Comparison of ENCODE assay signal across 17 cellular contexts in genomic region chr2:199461455-199462166, GRCh38. TPM values are rescaled to one million over a fixed set of nuclear protein-coding genes. Genes with fewer than 3 reads are reported as not detected.
A peak's percentile ranks its signal among the peaks of the same experiment; 100 is the strongest.
DNase-seq lines count a peak whose midpoint lies in the region; ATAC-seq, FAIRE-seq and TF ChIP-seq lines count a peak whose summit lies in the region.
"Had no signal": no experiment of that assay in that cellular context is flagged by ENCODE, and none has a peak within 500 bp of the region (broad histone marks: within the 10 kb centered on the region; RNA-seq: fewer than 3 reads in every experiment).

No MANE protein-coding gene starts in this region.

- H2AFZ ChIP-seq in astrocyte (ENCODE audit: low read depth, low read length) = peak overlapping the region; percentile 85

- H3K4me2 ChIP-seq in astrocyte (ENCODE audit: low read length) = peak overlapping the region; percentile 92

- H3K9ac ChIP-seq in astrocyte (ENCODE audit: low read length) (peak overlapping the region; percentile 14), iPS-20b (ENCODE audit: low read depth, low read length) (no peak overlapping the region)

- peaks cover 30% of the 10 kb centered on the region for H3K4me1 Mint-ChIP-seq in stimulated activated naive CD8-positive, alpha-beta T cell treated with anti-CD3 and anti-CD28 coated beads, Interleukin-15, Interleukin-2, amounts not matched to agents 100 ng/mL and 50 ng/mL, for 24 hours (ENCODE audit: low read depth)
- peaks cover 35% of the 10 kb centered on the region for H3K4me1 Mint-ChIP-seq in stimulated activated naive CD8-positive, alpha-beta T cell treated with anti-CD3 and anti-CD28 coated beads, Interleukin-15, amount 100 ng/mL, for 72 hours
- peaks cover 5% of the 10 kb centered on the region for H3K4me1 Mint-ChIP-seq in astrocyte (ENCODE audit: low read depth, unreplicated experiment)

- no peaks in the 10 kb centered on the region for H3K36me3 ChIP-seq in astrocyte (ENCODE audit: insufficient read depth, low read length)
- H3K36me3 ChIP-seq in iPS-20b (ENCODE audit: insufficient read depth, low read depth, low read length) = no peaks in the 10 kb centered on the region
- H3K36me3 ChIP-seq: neutrophil, vagina had no signal

- H3K27me3 Mint-ChIP-seq in stimulated activated naive CD8-positive, alpha-beta T cell treated with anti-CD3 and anti-CD28 coated beads, Interleukin-15, Interleukin-2, amounts not matched to agents 100 ng/mL and 50 ng/mL, for 24 hours = peaks cover 56% of the 10 kb centered on the region
- H3K27me3 Mint-ChIP-seq in stimulated activated naive CD8-positive, alpha-beta T cell treated with anti-CD3 and anti-CD28 coated beads, Interleukin-15, amount 100 ng/mL, for 72 hours = peaks cover 84% of the 10 kb centered on the region
- peaks cover 39% of the 10 kb centered on the region for H3K27me3 Mint-ChIP-seq in astrocyte (ENCODE audit: low read depth, unreplicated experiment)

- H3K79me2 ChIP-seq in astrocyte (ENCODE audit: insufficient read depth, low read length) = peaks cover 23% of the 10 kb centered on the region

- H3K4me3 Mint-ChIP-seq in stimulated activated naive CD8-positive, alpha-beta T cell treated with anti-CD3 and anti-CD28 coated beads, Interleukin-15, Interleukin-2, amounts not matched to agents 100 ng/mL and 50 ng/mL, for 24 hours = peak overlapping the region; percentile 22
- H3K4me3 Mint-ChIP-seq in stimulated activated naive CD8-positive, alpha-beta T cell treated with anti-CD3 and anti-CD28 coated beads, Interleukin-15, amount 100 ng/mL, for 72 hours = no peak overlapping the region
- H3K4me3 Mint-ChIP-seq in astrocyte (ENCODE audit: unreplicated experiment) = peak overlapping the region; percentile 60

- H3K4me1 ChIP-seq in astrocyte (ENCODE audit: insufficient read depth, low read length) = peaks cover 6% of the 10 kb centered on the region
- peaks cover 6% of the 10 kb centered on the region; the same call in 1 of the 2 replicates for H3K4me1 ChIP-seq in iPS-20b (ENCODE audit: insufficient read depth, low read length)

- FAIRE-seq in astrocyte (lab: Jason Lieb, UNC) = no peak

- H4K20me1 ChIP-seq in astrocyte (ENCODE audit: insufficient read depth, low read length) = peaks cover under 1% of the 10 kb centered on the region

- no peak for ATAC-seq in stimulated activated naive CD8-positive, alpha-beta T cell treated with anti-CD3 and anti-CD28 coated beads, Interleukin-15, amount 100 ng/mL, for 72 hours
- ATAC-seq in HG02840 (IDR thresholded peaks at IDR 0.05; ENCODE audit: low FRiP score, unreplicated experiment) (no peak), HG03196 (IDR thresholded peaks at IDR 0.05; ENCODE audit: unreplicated experiment) (no peak), GM18502 (IDR thresholded peaks at IDR 0.05; ENCODE audit: poor library complexity, unreplicated experiment) (no peak)

- peak overlapping the region; percentile 21 for H3K27ac ChIP-seq in astrocyte (ENCODE audit: low read depth, low read length)
- no peak overlapping the region for H3K27ac ChIP-seq in iPS-20b (ENCODE audit: low read length)
- H3K27ac ChIP-seq: neutrophil, vagina had no signal

- no peak overlapping the region for H3K27ac Mint-ChIP-seq in stimulated activated naive CD8-positive, alpha-beta T cell treated with anti-CD3 and anti-CD28 coated beads, Interleukin-15, Interleukin-2, amounts not matched to agents 100 ng/mL and 50 ng/mL, for 24 hours
- H3K27ac Mint-ChIP-seq in stimulated activated naive CD8-positive, alpha-beta T cell treated with anti-CD3 and anti-CD28 coated beads, Interleukin-15, amount 100 ng/mL, for 72 hours = no peak overlapping the region
- H3K27ac Mint-ChIP-seq in astrocyte (ENCODE audit: unreplicated experiment) = no peak overlapping the region

- TF ChIP-seq CTCF in astrocyte (IDR thresholded peaks at IDR 0.05; ENCODE audit: insufficient read depth, low read depth, low read length) = no peak

- H3K27me3 ChIP-seq in astrocyte (ENCODE audit: insufficient read depth, low read length) (peaks cover 45% of the 10 kb centered on the region), iPS-20b (ENCODE audit: insufficient read depth, low read length) (peaks cover 88% of the 10 kb centered on the region)

- H3K36me3 Mint-ChIP-seq in stimulated activated naive CD8-positive, alpha-beta T cell treated with anti-CD3 and anti-CD28 coated beads, Interleukin-15, Interleukin-2, amounts not matched to agents 100 ng/mL and 50 ng/mL, for 24 hours (ENCODE audit: low read depth) = peaks cover 9% of the 10 kb centered on the region
- no peaks in the 10 kb centered on the region for H3K36me3 Mint-ChIP-seq in astrocyte (ENCODE audit: low read depth, unreplicated experiment)

- H3K4me3 ChIP-seq in astrocyte (ENCODE audit: insufficient read depth, low read depth, low read length) (peak overlapping the region; percentile 29), iPS-20b (ENCODE audit: low read length) (peak overlapping the region; percentile 67)

- peaks cover 5% of the 10 kb centered on the region for H3K9me3 Mint-ChIP-seq in stimulated activated naive CD8-positive, alpha-beta T cell treated with anti-CD3 and anti-CD28 coated beads, Interleukin-15, Interleukin-2, amounts not matched to agents 100 ng/mL and 50 ng/mL, for 24 hours
- peaks cover 0 to 5% of the 10 kb centered on the region in 2 donors for H3K9me3 Mint-ChIP-seq in stimulated activated naive CD8-positive, alpha-beta T cell treated with anti-CD3 and anti-CD28 coated beads, Interleukin-15, amount 100 ng/mL, for 72 hours
- H3K9me3 Mint-ChIP-seq in astrocyte (ENCODE audit: unreplicated experiment) = peaks cover 5% of the 10 kb centered on the region

- H3K9me3 ChIP-seq in astrocyte (ENCODE audit: insufficient read depth, low read depth, low read length) (no peaks in the 10 kb centered on the region), iPS-20b (ENCODE audit: insufficient read depth, low read depth, low read length) (peaks cover 4% of the 10 kb centered on the region; the same call in 1 of the 2 replicates)
- H3K9me3 ChIP-seq: vagina had no signal

- DNase-seq in stimulated activated naive CD8-positive, alpha-beta T cell treated with anti-CD3 and anti-CD28 coated beads, Interleukin-15, amount 100 ng/mL, for 72 hours = no peak
- DNase-seq in astrocyte (ENCODE audit: low read depth) = no peak
- no peak for DNase-seq in putamen (ENCODE audit: low spot score)
- DNase-seq: activated gamma-delta T cell treated with Interleukin-2 at 50 U/mL for 16 hours; AML-193; cortex of kidney; EL; Kasumi-1; NCI-H2081; NK-92 treated with Interleukin-12 subunit alpha and Interleukin-12 subunit beta, amount 100 ng/mL, for 24 hours had no signal

RNA-seq across cellular contexts. Expression of gene SATB2, which starts 3.9 kb away (rescaled TPM):
- 11.6 and 12.3 TPM in 2 replicates for total RNA-seq in astrocyte

Comparison
In these comparisons a context has a peak if more than half of its experiments do, and no peak if none do; other contexts are left out.
1. H3K4me3 Mint-ChIP-seq: peak in stimulated activated naive CD8-positive, alpha-beta T cell treated with anti-CD3 and anti-CD28 coated beads, Interleukin-15, Interleukin-2, amounts not matched to agents 100 ng/mL and 50 ng/mL, for 24 hours (single experiment) and astrocyte (single experiment); none in stimulated activated naive CD8-positive, alpha-beta T cell treated with anti-CD3 and anti-CD28 coated beads, Interleukin-15, amount 100 ng/mL, for 72 hours (0 of 2).